8 cellular contexts compared by ENCODE assay signal in genomic region chr20:50191566-50192363, GRCh38. TPM values are rescaled to one million over a fixed set of nuclear protein-coding genes. Genes with fewer than 3 reads are reported as not detected.
A peak's percentile ranks its signal among the peaks of the same experiment; 100 is the strongest.
DNase-seq lines count a peak whose midpoint lies in the region; ATAC-seq and TF ChIP-seq lines count a peak whose summit lies in the region.

No MANE protein-coding gene starts in this region.

- H3K9me3 ChIP-seq in DND-41 (ENCODE audit: insufficient read depth, low read length, severe bottlenecking) (no peaks in the 10 kb centered on the region), lower lobe of right lung (no peaks in the 10 kb centered on the region)

- intact Hi-C loops in lower lobe of right lung (cut with DNase I), result no loop called here

- ATAC-seq in DND-41 (ENCODE audit: insufficient read depth, low read depth), result peak; percentile 45
- ATAC-seq in GM21619 (IDR thresholded peaks at IDR 0.05; ENCODE audit: unreplicated experiment), result peak; percentile 30
- ATAC-seq in lower lobe of right lung, result peak; percentile 2 to 10

- H3K27ac ChIP-seq in DND-41 (ENCODE audit: low read length), result peak overlapping the region; percentile 90
- H3K27ac ChIP-seq in lower lobe of right lung, result peak overlapping the region; percentile 100

- peak overlapping the region; percentile 90 for H2AFZ ChIP-seq in DND-41 (ENCODE audit: low read depth, low read length)

- DNase-seq in DND-41, result peak; percentile 71
- DNase-seq in NAMALWA (ENCODE audit: low spot score), result peak; percentile 81
- DNase-seq in activated CD4-positive, CD25-positive, alpha-beta regulatory T cell (lab: John Stamatoyannopoulos, UW), result peak; percentile 47 to 55 (median 54)
- peak; percentile 16 for DNase-seq in dedifferentiated amniotic fluid mesenchymal stem cell (ENCODE audit: extremely low spot score)
- DNase-seq in lower lobe of right lung, result peak; percentile 78
- DNase-seq in stimulated activated CD8-positive, alpha-beta memory T cell treated with anti-CD3 and anti-CD28 coated beads, Interleukin-2, amount 100 ng/mL, for 1 hour (ENCODE audit: low read depth in 2 of 2), result peak; percentile 10 to 28
- DNase-seq in cerebellar nuclear complex (lab: John Stamatoyannopoulos, UW), result no peak

- peak overlapping the region; percentile 43 to 70 for H3K4me3 ChIP-seq in DND-41 (ENCODE audit: low read depth in 1 of 2, low read length in 2 of 2)
- peak overlapping the region; percentile 90 for H3K4me3 ChIP-seq in lower lobe of right lung

- peaks cover 43% of the 10 kb centered on the region for H3K79me2 ChIP-seq in DND-41 (ENCODE audit: insufficient read depth, low read length)

- H3K36me3 ChIP-seq in DND-41 (ENCODE audit: insufficient read depth, low read length) (peaks cover 24% of the 10 kb centered on the region), lower lobe of right lung (peaks cover 27% of the 10 kb centered on the region)

- peak overlapping the region; percentile 81 for H3K9ac ChIP-seq in DND-41 (ENCODE audit: low read depth, low read length)

- H3K27me3 ChIP-seq in DND-41 (ENCODE audit: insufficient read depth, low read length, poor library complexity), result no peaks in the 10 kb centered on the region
- no peaks in the 10 kb centered on the region for H3K27me3 ChIP-seq in lower lobe of right lung (ENCODE audit: low read depth)

- H3K4me1 ChIP-seq in DND-41 (ENCODE audit: insufficient read depth, low read length) (peaks cover 23% of the 10 kb centered on the region), lower lobe of right lung (peaks cover 44% of the 10 kb centered on the region)

- TF ChIP-seq CTCF in DND-41 (IDR thresholded peaks at IDR 0.05; ENCODE audit: borderline replicate concordance, extremely low read depth, low read length, poor library complexity, severe bottlenecking), result peak; percentile 54
- peak; percentile 47 for TF ChIP-seq CTCF in lower lobe of right lung (IDR thresholded peaks at IDR 0.05)

- peak overlapping the region; percentile 99 for H3K4me2 ChIP-seq in DND-41 (ENCODE audit: insufficient read depth, low read length)

- H4K20me1 ChIP-seq in DND-41 (ENCODE audit: insufficient read depth, low read length), result peaks cover 42% of the 10 kb centered on the region

RNA-seq across cellular contexts. Expression of gene CEBPB, which starts 1.1 kb away (rescaled TPM):
- 326 TPM for total RNA-seq in lower lobe of right lung

RNA-seq across cellular contexts. Expression of gene PEDS1, which starts 38.2 kb away (rescaled TPM):
- total RNA-seq in lower lobe of right lung, result 27.8 TPM

Comparison
In these comparisons a context has a peak if more than half of its experiments do, and no peak if none do; other contexts are left out.
1. DNase-seq: peak in DND-41 (single experiment), NAMALWA (single experiment), activated CD4-positive, CD25-positive, alpha-beta regulatory T cell (4 of 4), dedifferentiated amniotic fluid mesenchymal stem cell (single experiment), lower lobe of right lung (single experiment) and stimulated activated CD8-positive, alpha-beta memory T cell treated with anti-CD3 and anti-CD28 coated beads, Interleukin-2, amount 100 ng/mL, for 1 hour (2 of 2); none in cerebellar nuclear complex (0 of 2).
2. Peak in every context shown above with its lines, with median percentiles within 50 percentile points of each other: ATAC-seq.